20 cellular contexts compared by ENCODE assay signal in the genomic region with DNA sequence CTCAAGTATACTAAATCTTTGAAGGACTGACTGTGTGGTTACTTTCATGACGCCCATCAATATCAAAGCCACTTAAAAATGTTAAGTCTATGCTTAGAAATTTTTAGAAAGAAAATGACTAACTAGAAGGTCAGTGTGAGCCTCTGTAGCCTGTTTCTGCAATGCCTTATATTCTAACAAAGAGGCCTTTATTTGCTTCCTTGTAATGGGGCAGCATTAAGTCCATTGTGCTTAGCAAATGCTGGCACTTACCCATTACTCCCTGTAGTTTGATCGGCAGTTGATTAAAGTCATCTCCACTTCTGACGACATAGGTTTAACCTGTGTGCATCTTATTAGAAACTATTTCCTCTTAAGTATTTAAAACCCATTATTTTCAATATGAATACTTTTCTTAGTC.
"Had no signal": no experiment of that assay in that cellular context is flagged by ENCODE, and none has a peak within 500 bp of the region (broad histone marks: within the 10 kb centered on the region; RNA-seq: fewer than 3 reads in every experiment).

No MANE protein-coding gene starts in this region.

- DNase-seq: cerebellar nuclear complex; effector memory CD8-positive, alpha-beta T cell; foreskin fibroblast; glutamatergic neuron; islet precursor cell; occipital lobe; psoas muscle; spleen; stimulated activated CD4-positive, alpha-beta T cell treated with anti-CD3 and anti-CD28 coated beads, Interleukin-15, amount 100 ng/mL, for 24 hours; stimulated activated CD4-positive, alpha-beta T cell treated with anti-CD3 and anti-CD28 coated beads, Interleukin-1b, Interleukin-23, amount 100 ng/mL, for 48 hours; stimulated activated naive CD4-positive, alpha-beta T cell; stomach; uterus had no signal

- ATAC-seq: effector memory CD8-positive, alpha-beta T cell; left lobe of liver; natural killer cell treated with Interleukin-12 subunit alpha and Interleukin-12 subunit beta and Interleukin-15 and Interleukin-18, amount 100 ng/mL, for 72 hours; psoas muscle; sciatic nerve had no signal

- H2AFZ ChIP-seq: parathyroid adenoma had no signal

- H3K9me3 ChIP-seq: esophagus muscularis mucosa, psoas muscle, spleen, stomach, upper lobe of left lung, uterus had no signal

- H3K79me2 ChIP-seq: parathyroid adenoma had no signal

- H3K27ac ChIP-seq: epithelial cell of prostate, esophagus muscularis mucosa, parathyroid adenoma, psoas muscle, spleen, stomach, upper lobe of left lung, uterus had no signal

- H3K4me3 ChIP-seq: esophagus muscularis mucosa, psoas muscle, spleen, stomach, upper lobe of left lung, uterus had no signal

- H3K36me3 ChIP-seq: esophagus muscularis mucosa, spleen, stomach, upper lobe of left lung, uterus had no signal

- H3K4me1 ChIP-seq: esophagus muscularis mucosa, parathyroid adenoma, psoas muscle, spleen, upper lobe of left lung, uterus had no signal
